8 cellular contexts compared by ENCODE assay signal in genomic region chr12:22046968-22047390, GRCh38. TPM values are rescaled to one million over a fixed set of nuclear protein-coding genes. Genes with fewer than 3 reads are reported as not detected.
DNase-seq lines count a peak whose midpoint lies in the region; ATAC-seq, FAIRE-seq and TF ChIP-seq lines count a peak whose summit lies in the region.

No MANE protein-coding gene starts in this region.

- H4K20me1 ChIP-seq in astrocyte (ENCODE audit: insufficient read depth, low read length), result peaks cover 11% of the 10 kb centered on the region

- peak overlapping the region; percentile 94 for H2AFZ ChIP-seq in astrocyte (ENCODE audit: low read depth, low read length)

- H3K27me3 ChIP-seq in A673 (replicated peaks; ENCODE audit: insufficient read depth, low read depth, low read length, poor library complexity), result no peaks in the 10 kb centered on the region
- H3K27me3 ChIP-seq in astrocyte (ENCODE audit: insufficient read depth, low read length), result no peaks in the 10 kb centered on the region
- no peaks in the 10 kb centered on the region for H3K27me3 ChIP-seq in lower lobe of right lung (ENCODE audit: low read depth)

- peak overlapping the region; percentile 91 for H3K9ac ChIP-seq in astrocyte (ENCODE audit: low read length)

- 20% methylated on average over 6 of the region's 6 CpGs for WGBS in urinary bladder

- TF ChIP-seq CTCF in A673 (conservative IDR thresholded peaks at IDR 0.05; ENCODE audit: low read depth, low read length) (no peak), HEK293 (tag by site-specific recombination; IDR thresholded peaks at IDR 0.05) (no peak), astrocyte (IDR thresholded peaks at IDR 0.05; ENCODE audit: insufficient read depth, low read depth, low read length) (no peak), lower lobe of right lung (IDR thresholded peaks at IDR 0.05) (no peak)

- CTCF ChIA-PET in A673 (lab: Charles Lee) (no interaction called here), HEK293 (lab: Yijun Ruan, JAX) (interaction anchor here (0.6 kb wide), 1 partner anchor 52 kb away, joined by 3 read pairs; no protein-coding TSS in a partner anchor)

- POLR2A ChIA-PET in A673 (lab: Charles Lee; ENCODE audit: low non-redundant PET) (no interaction called here), HEK293 (lab: Yijun Ruan, JAX) (no interaction called here)

- H3K4me3 ChIP-seq in A673 (ENCODE audit: low read depth, low read length, poor library complexity, severe bottlenecking) (peak overlapping the region; percentile 85), HEK293 (ENCODE audit: low read depth, low read length) (peak overlapping the region; percentile 95), astrocyte (ENCODE audit: insufficient read depth, low read depth, low read length) (peak overlapping the region; percentile 76), lower lobe of right lung (peak overlapping the region; percentile 94), urinary bladder (ENCODE audit: low read depth, low read length) (peak overlapping the region; percentile 97)

- intact Hi-C loops in A673 (cut with micrococcal nuclease; ENCODE audit: unreplicated experiment), result no loop called here
- intact Hi-C loops in lower lobe of right lung (cut with DNase I), result no loop called here

- no peaks in the 10 kb centered on the region for H3K36me3 Mint-ChIP-seq in astrocyte (ENCODE audit: low read depth, unreplicated experiment)

- no peak for FAIRE-seq in astrocyte (lab: Jason Lieb, UNC)

- no peaks in the 10 kb centered on the region for H3K9me3 Mint-ChIP-seq in astrocyte (ENCODE audit: unreplicated experiment)

- ATAC-seq in lower lobe of right lung (peak in 1 of 2 donors; percentile 42), HG02870 (IDR thresholded peaks at IDR 0.05; ENCODE audit: unreplicated experiment) (no peak)

- no peaks in the 10 kb centered on the region for H3K36me3 ChIP-seq in A673 (ENCODE audit: insufficient read depth, low read length, poor library complexity, severe bottlenecking)
- peaks cover 5 to 12% of the 10 kb centered on the region in 2 experiments; a peak in 1 of 3 replicates for H3K36me3 ChIP-seq in HEK293 (ENCODE audit: control insufficient read depth in 2 of 2, insufficient read depth in 1 of 2, low read length in 2 of 2)
- no peaks in the 10 kb centered on the region for H3K36me3 ChIP-seq in astrocyte (ENCODE audit: insufficient read depth, low read length)
- H3K36me3 ChIP-seq in lower lobe of right lung, result no peaks in the 10 kb centered on the region
- H3K36me3 ChIP-seq in urinary bladder (ENCODE audit: insufficient read depth), result no peaks in the 10 kb centered on the region

- H3K4me1 Mint-ChIP-seq in astrocyte (ENCODE audit: low read depth, unreplicated experiment), result peaks cover 16% of the 10 kb centered on the region

- no peaks in the 10 kb centered on the region for H3K9me3 ChIP-seq in A673 (ENCODE audit: low read depth, low read length, poor library complexity, severe bottlenecking)
- no peaks in the 10 kb centered on the region for H3K9me3 ChIP-seq in HEK293 (ENCODE audit: control insufficient read depth, insufficient read depth, low read depth, low read length)
- no peaks in the 10 kb centered on the region for H3K9me3 ChIP-seq in astrocyte (ENCODE audit: insufficient read depth, low read depth, low read length)
- H3K9me3 ChIP-seq in lower lobe of right lung, result no peaks in the 10 kb centered on the region

- peak overlapping the region; percentile 83 for H3K27ac ChIP-seq in A673 (ENCODE audit: low read depth, low read length, poor library complexity, severe bottlenecking)
- peak overlapping the region; percentile 89; the same call in 1 of the 2 replicates for H3K27ac ChIP-seq in HEK293 (ENCODE audit: extremely low read depth, low read depth, low read length)
- peak overlapping the region; percentile 71 for H3K27ac ChIP-seq in astrocyte (ENCODE audit: low read depth, low read length)
- peak overlapping the region; percentile 90 for H3K27ac ChIP-seq in lower lobe of right lung
- peak overlapping the region; percentile 73 for H3K27ac ChIP-seq in urinary bladder (ENCODE audit: low read depth)

- peaks cover 55% of the 10 kb centered on the region for H3K79me2 ChIP-seq in astrocyte (ENCODE audit: insufficient read depth, low read length)

- peak overlapping the region; percentile 92 for H3K4me2 ChIP-seq in astrocyte (ENCODE audit: low read length)

- BruUV-seq in A673 (replicated peaks; lab: Mats Ljungman, UMichigan), result no TSS peak

- peaks cover 7% of the 10 kb centered on the region for H3K4me1 ChIP-seq in A673 (ENCODE audit: insufficient read depth, low read length, poor library complexity, severe bottlenecking)
- H3K4me1 ChIP-seq in HEK293 (ENCODE audit: control insufficient read depth, insufficient read depth, low read length), result peaks cover 6% of the 10 kb centered on the region; the same call in 1 of the 2 replicates
- no peaks in the 10 kb centered on the region for H3K4me1 ChIP-seq in astrocyte (ENCODE audit: insufficient read depth, low read length)
- peaks cover 22% of the 10 kb centered on the region for H3K4me1 ChIP-seq in lower lobe of right lung
- H3K4me1 ChIP-seq in urinary bladder (ENCODE audit: insufficient read depth), result no peaks in the 10 kb centered on the region

- H3K27me3 Mint-ChIP-seq in astrocyte (ENCODE audit: low read depth, unreplicated experiment), result no peaks in the 10 kb centered on the region

- H3K27ac Mint-ChIP-seq in astrocyte (ENCODE audit: unreplicated experiment), result peak overlapping the region; percentile 77

- H3K4me3 Mint-ChIP-seq in astrocyte (ENCODE audit: unreplicated experiment), result peak overlapping the region; percentile 96

- DNase-seq in A673 (ENCODE audit: low spot score) (no peak), astrocyte (ENCODE audit: low read depth) (peak; percentile 19), lower lobe of right lung (no peak), islet precursor cell (no peak), HuH-7.5 (ENCODE audit: low spot score) (no peak)

TF ChIP-seq in HEK293, 187 proteins besides CTCF, POLR2A, EP300 and RAD21:
- TF ChIP-seq ZBTB21 (tag by site-specific recombination; IDR thresholded peaks at IDR 0.05) (0 out of 2 replicates have a peak, but pooled peaks have one; percentile 2), SALL2 (tag by site-specific recombination; IDR thresholded peaks at IDR 0.05; ENCODE audit: borderline replicate concordance) (no peak), REST (tag by site-specific recombination; IDR thresholded peaks at IDR 0.05) (0 out of 2 replicates have a peak, but pooled peaks have one; percentile 1)
TF ChIP-seq in HEK293: peak in this region for 2.

RNA-seq across cellular contexts. Expression of gene CMAS, which starts 1.0 kb away (rescaled TPM):
- total RNA-seq in A673 (2021), result 36.0 and 37.7 TPM in 2 replicates
- 36.7 and 37.9 TPM in 2 replicates for total RNA-seq in astrocyte
- total RNA-seq in lower lobe of right lung, result 26.1 TPM
- 38.7 TPM for total RNA-seq in urinary bladder
- polyA plus RNA-seq in urinary bladder, result 42.3 TPM
